In genomic region chr7:101542527-101543241, GRCh38 we compare ENCODE assay signal across 8 cellular contexts.
DNase-seq lines count a peak whose midpoint lies in the region; ATAC-seq and TF ChIP-seq lines count a peak whose summit lies in the region.

No MANE protein-coding gene starts in this region.

- peak; percentile 61 to 81 (median 70) for DNase-seq in CD4-positive, alpha-beta T cell
- DNase-seq in HK-2 (ENCODE audit: unreplicated experiment): peak; percentile 77
- DNase-seq in RPMI7951 (ENCODE audit: low read depth): peak; percentile 31
- peak; percentile 51 for DNase-seq in activated effector memory CD4-positive, alpha-beta T cell treated with Interleukin-2 at 50 U/mL for 16 hours
- DNase-seq in glomerular visceral epithelial cell (ENCODE audit: extremely low spot score): peak; percentile 51
- DNase-seq in prostate gland (ENCODE audit: low spot score): peak; percentile 62
- no peak for DNase-seq in vagina (ENCODE audit: extremely low spot score in 2 of 2)

- no peak for TF ChIP-seq POLR2A in prostate gland (IDR thresholded peaks at IDR 0.05)
- no peak for TF ChIP-seq POLR2A in vagina (IDR thresholded peaks at IDR 0.05)

- no peak overlapping the region for H3K4me3 Mint-ChIP-seq in CD4-positive, alpha-beta T cell

- H3K4me3 ChIP-seq in prostate gland (no peak overlapping the region), vagina (no peak overlapping the region)

- no peak overlapping the region for H3K27ac Mint-ChIP-seq in CD4-positive, alpha-beta T cell

- no peaks in the 10 kb centered on the region for H3K9me3 ChIP-seq in CD4-positive, alpha-beta T cell (ENCODE audit: control insufficient read depth, low read length)
- H3K9me3 ChIP-seq in prostate gland (no peaks in the 10 kb centered on the region), vagina (no peaks in the 10 kb centered on the region)

- peak; percentile 88 for TF ChIP-seq CTCF in CD4-positive, alpha-beta T cell (IDR thresholded peaks at IDR 0.05)
- TF ChIP-seq CTCF in prostate gland (IDR thresholded peaks at IDR 0.05): peak; percentile 88 to 93 (median 88)
- peak; percentile 85 to 87 (median 86) for TF ChIP-seq CTCF in vagina (IDR thresholded peaks at IDR 0.05)

- H3K27me3 ChIP-seq in CD4-positive, alpha-beta T cell (ENCODE audit: control insufficient read depth, insufficient read depth, low read length): no peaks in the 10 kb centered on the region
- H3K27me3 ChIP-seq in prostate gland (replicated peaks; ENCODE audit: insufficient read depth) (no peaks in the 10 kb centered on the region), vagina (no peaks in the 10 kb centered on the region)

- no peaks in the 10 kb centered on the region for H3K4me1 Mint-ChIP-seq in CD4-positive, alpha-beta T cell (ENCODE audit: low read depth)

- CTCF ChIA-PET in CD4-positive, alpha-beta T cell (lab: Charles Lee): no interaction called here

- WGBS in prostate gland: 32% methylated on average over 15 of the region's 16 CpGs

- POLR2A ChIA-PET in CD4-positive, alpha-beta T cell (lab: Charles Lee): interaction anchor here (0.6 kb wide), 1 partner anchor 174 kb away, joined by 4 read pairs; no protein-coding TSS in a partner anchor

- H3K27me3 Mint-ChIP-seq in CD4-positive, alpha-beta T cell: peaks cover 4% of the 10 kb centered on the region

- peak; percentile 49 for ATAC-seq in CD4-positive, alpha-beta T cell (ENCODE audit: poor library complexity)
- ATAC-seq in GM19328 (IDR thresholded peaks at IDR 0.05; ENCODE audit: unreplicated experiment): no peak

- intact Hi-C loops in CD4-positive, alpha-beta T cell (cut with DNase I, micrococcal nuclease): loop anchor here (1.0 to 5.0 kb wide), 5 partner anchors 145 to 850 kb away; no protein-coding TSS in a partner anchor
- intact Hi-C loops in prostate gland (cut with DNase I): loop anchor here (2.0 kb wide), 1 partner anchor 730 kb away; no protein-coding TSS in a partner anchor
- intact Hi-C loops in vagina (cut with DNase I): no loop called here

- no peaks in the 10 kb centered on the region for H3K36me3 ChIP-seq in prostate gland
- H3K36me3 ChIP-seq in vagina: no peaks in the 10 kb centered on the region

- H3K4me1 ChIP-seq in prostate gland (replicated peaks): no peaks in the 10 kb centered on the region
- no peaks in the 10 kb centered on the region for H3K4me1 ChIP-seq in vagina

- no peaks in the 10 kb centered on the region for H3K36me3 Mint-ChIP-seq in CD4-positive, alpha-beta T cell (ENCODE audit: low read depth)

- H3K27ac ChIP-seq in CD4-positive, alpha-beta T cell (ENCODE audit: low read depth, low read length): no peak overlapping the region
- H3K27ac ChIP-seq in prostate gland (no peak overlapping the region), vagina (no peak overlapping the region)

- no peaks in the 10 kb centered on the region for H3K9me3 Mint-ChIP-seq in CD4-positive, alpha-beta T cell

Comparison
In these comparisons a context has a peak if more than half of its experiments do, and no peak if none do; other contexts are left out.
1. DNase-seq: peak in CD4-positive, alpha-beta T cell (10 of 10), HK-2 (single experiment), RPMI7951 (single experiment), activated effector memory CD4-positive, alpha-beta T cell treated with Interleukin-2 at 50 U/mL for 16 hours (single experiment), glomerular visceral epithelial cell (single experiment) and prostate gland (single experiment); none in vagina (0 of 2).
2. Peak in every context shown above with its lines, with median percentiles within 50 percentile points of each other: CTCF ChIP-seq.